ENCODE assay signal across 20 cellular contexts in the genomic region with DNA sequence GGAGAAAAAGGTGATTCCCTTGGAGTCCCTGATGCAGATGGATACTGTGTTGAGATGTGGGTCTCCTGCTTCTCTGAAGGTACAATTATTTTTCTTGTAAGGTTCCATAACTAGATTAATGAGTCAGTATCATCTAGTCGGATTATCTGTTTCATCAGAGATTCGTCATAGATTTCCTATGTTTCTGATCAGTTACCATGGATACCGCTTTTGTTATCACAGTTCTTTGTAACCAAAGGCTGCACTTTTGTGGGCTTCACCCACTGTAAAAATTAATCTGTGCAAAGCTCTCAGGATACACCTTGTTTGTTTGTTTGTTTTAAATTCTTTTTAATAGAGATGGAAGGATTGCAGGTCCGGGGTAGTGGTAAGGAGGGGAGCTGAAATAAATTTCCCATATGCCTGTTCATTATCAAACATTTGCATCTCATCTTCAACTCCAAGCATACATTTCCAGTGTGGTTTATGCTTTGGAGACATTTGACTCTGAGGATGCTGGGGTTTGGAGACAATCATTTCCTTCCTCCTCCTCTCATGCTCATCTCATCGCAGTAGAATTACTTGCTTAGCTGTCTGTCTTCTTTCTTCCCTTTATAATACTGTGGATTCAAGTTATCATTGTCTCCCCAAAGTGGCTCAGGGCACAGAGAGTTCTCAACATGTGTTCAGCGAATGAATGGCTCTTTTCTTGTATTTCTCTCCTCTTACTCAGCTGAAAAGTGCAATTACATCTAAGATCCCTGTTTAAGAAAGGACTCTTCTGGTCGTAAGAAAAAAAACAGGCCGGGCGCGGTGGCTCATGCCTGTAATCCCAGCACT. TPM values are rescaled to one million over a fixed set of nuclear protein-coding genes. Genes with fewer than 3 reads are reported as not detected.
A peak's percentile ranks its signal among the peaks of the same experiment; 100 is the strongest.
DNase-seq lines count a peak whose midpoint lies in the region; ATAC-seq, FAIRE-seq and TF ChIP-seq lines count a peak whose summit lies in the region.
"Had no signal": no experiment of that assay in that cellular context is flagged by ENCODE, and none has a peak within 500 bp of the region (broad histone marks: within the 10 kb centered on the region; RNA-seq: fewer than 3 reads in every experiment).

No MANE protein-coding gene starts in this region.

- no peaks in the 10 kb centered on the region for H3K79me2 ChIP-seq in astrocyte (ENCODE audit: insufficient read depth, low read length)

- no peak for FAIRE-seq in astrocyte (lab: Jason Lieb, UNC)
- FAIRE-seq: D721Med had no signal

- no peak for TF ChIP-seq CTCF in astrocyte (IDR thresholded peaks at IDR 0.05; ENCODE audit: insufficient read depth, low read depth, low read length)

- peak overlapping the region; percentile 42 for H3K4me2 ChIP-seq in astrocyte (ENCODE audit: low read length)

- H3K9ac ChIP-seq in astrocyte (ENCODE audit: low read length) = no peak overlapping the region

- H3K27ac ChIP-seq in astrocyte (ENCODE audit: low read depth, low read length) = no peak overlapping the region
- H3K27ac ChIP-seq: body of pancreas, upper lobe of right lung, VCaP had no signal

- H2AFZ ChIP-seq in astrocyte (ENCODE audit: low read depth, low read length) = no peak overlapping the region

- ATAC-seq in stimulated activated naive CD8-positive, alpha-beta T cell treated with anti-CD3 and anti-CD28 coated beads, Interleukin-15, Interleukin-2, amounts not matched to agents 100 U/mL and 50 U/mL, for 24 hours = peak; percentile 36
- no peak for ATAC-seq in stimulated activated naive CD8-positive, alpha-beta T cell treated with anti-CD3 and anti-CD28 coated beads, Interleukin-15, amount 100 ng/mL, for 72 hours
- ATAC-seq in GM21717 (IDR thresholded peaks at IDR 0.05; ENCODE audit: unreplicated experiment) = no peak
- ATAC-seq in HG03025 (IDR thresholded peaks at IDR 0.05; ENCODE audit: low FRiP score, unreplicated experiment) = no peak
- ATAC-seq: body of pancreas; left ventricle myocardium superior; natural killer cell treated with Interleukin-12 subunit alpha and Interleukin-12 subunit beta and Interleukin-15 and Interleukin-18, amount 100 ng/mL, for 72 hours; PC-3; right cardiac atrium; upper lobe of right lung had no signal

- H4K20me1 ChIP-seq in astrocyte (ENCODE audit: insufficient read depth, low read length) = no peaks in the 10 kb centered on the region

- H3K27me3 ChIP-seq in astrocyte (ENCODE audit: insufficient read depth, low read length) = no peaks in the 10 kb centered on the region
- H3K27me3 ChIP-seq: body of pancreas had no signal

- no peaks in the 10 kb centered on the region for H3K4me1 ChIP-seq in astrocyte (ENCODE audit: insufficient read depth, low read length)
- H3K4me1 ChIP-seq: body of pancreas, upper lobe of right lung had no signal

- H3K9me3 ChIP-seq in astrocyte (ENCODE audit: insufficient read depth, low read depth, low read length) = no peaks in the 10 kb centered on the region
- H3K9me3 ChIP-seq: body of pancreas, upper lobe of right lung had no signal

- H3K27me3 Mint-ChIP-seq in stimulated activated naive CD8-positive, alpha-beta T cell treated with anti-CD3 and anti-CD28 coated beads, Interleukin-15, amount 100 ng/mL, for 72 hours = peaks cover 29% of the 10 kb centered on the region
- H3K27me3 Mint-ChIP-seq in astrocyte (ENCODE audit: low read depth, unreplicated experiment) = no peaks in the 10 kb centered on the region

- no peaks in the 10 kb centered on the region for H3K36me3 ChIP-seq in astrocyte (ENCODE audit: insufficient read depth, low read length)
- H3K36me3 ChIP-seq: upper lobe of right lung had no signal

- no peak overlapping the region for H3K4me3 ChIP-seq in astrocyte (ENCODE audit: insufficient read depth, low read depth, low read length)
- H3K4me3 ChIP-seq: body of pancreas, upper lobe of right lung had no signal

- no peak overlapping the region for H3K4me3 Mint-ChIP-seq in stimulated activated naive CD8-positive, alpha-beta T cell treated with anti-CD3 and anti-CD28 coated beads, Interleukin-15, amount 100 ng/mL, for 72 hours
- no peak overlapping the region for H3K4me3 Mint-ChIP-seq in astrocyte (ENCODE audit: unreplicated experiment)
- H3K4me3 Mint-ChIP-seq: natural killer cell treated with Interleukin-12 subunit alpha and Interleukin-12 subunit beta and Interleukin-15 and Interleukin-18, amount 100 ng/mL, for 72 hours had no signal

- no peaks in the 10 kb centered on the region for H3K4me1 Mint-ChIP-seq in stimulated activated naive CD8-positive, alpha-beta T cell treated with anti-CD3 and anti-CD28 coated beads, Interleukin-15, amount 100 ng/mL, for 72 hours
- no peaks in the 10 kb centered on the region for H3K4me1 Mint-ChIP-seq in astrocyte (ENCODE audit: low read depth, unreplicated experiment)

- H3K36me3 Mint-ChIP-seq in astrocyte (ENCODE audit: low read depth, unreplicated experiment) = no peaks in the 10 kb centered on the region
- H3K36me3 Mint-ChIP-seq: natural killer cell treated with Interleukin-12 subunit alpha and Interleukin-12 subunit beta and Interleukin-15 and Interleukin-18, amount 100 ng/mL, for 72 hours had no signal

- no peak for DNase-seq in stimulated activated naive CD8-positive, alpha-beta T cell treated with anti-CD3 and anti-CD28 coated beads, Interleukin-15, Interleukin-2, amounts not matched to agents 100 U/mL and 50 U/mL, for 24 hours
- no peak for DNase-seq in stimulated activated naive CD8-positive, alpha-beta T cell treated with anti-CD3 and anti-CD28 coated beads, Interleukin-15, amount 100 ng/mL, for 72 hours
- DNase-seq in astrocyte (ENCODE audit: low read depth) (no peak), iris pigment epithelial cell (ENCODE audit: low read depth) (peak; percentile 38), superior temporal gyrus (ENCODE audit: extremely low spot score) (peak; percentile 12), HuH-7 (ENCODE audit: low spot score) (no peak)
- DNase-seq: activated gamma-delta T cell treated with Interleukin-2 at 50 U/mL for 16 hours; body of pancreas; left ventricle myocardium superior; NCI-H1436; NCI-H345; PC-3; right cardiac atrium; stimulated activated CD4-positive, alpha-beta T cell treated with anti-CD3 and anti-CD28 coated beads, Interleukin-4, amount 100 ng/mL, for 1 hour had no signal

- H3K9me3 Mint-ChIP-seq in stimulated activated naive CD8-positive, alpha-beta T cell treated with anti-CD3 and anti-CD28 coated beads, Interleukin-15, amount 100 ng/mL, for 72 hours = no peaks in the 10 kb centered on the region
- H3K9me3 Mint-ChIP-seq in astrocyte (ENCODE audit: unreplicated experiment) = peaks cover 7% of the 10 kb centered on the region
- H3K9me3 Mint-ChIP-seq: natural killer cell treated with Interleukin-12 subunit alpha and Interleukin-12 subunit beta and Interleukin-15 and Interleukin-18, amount 100 ng/mL, for 72 hours had no signal

- H3K27ac Mint-ChIP-seq in stimulated activated naive CD8-positive, alpha-beta T cell treated with anti-CD3 and anti-CD28 coated beads, Interleukin-15, amount 100 ng/mL, for 72 hours = no peak overlapping the region
- no peak overlapping the region for H3K27ac Mint-ChIP-seq in astrocyte (ENCODE audit: unreplicated experiment)
- H3K27ac Mint-ChIP-seq: natural killer cell treated with Interleukin-12 subunit alpha and Interleukin-12 subunit beta and Interleukin-15 and Interleukin-18, amount 100 ng/mL, for 72 hours had no signal

RNA-seq across cellular contexts. Expression of a gene that starts 33.2 kb away (rescaled TPM):
- total RNA-seq in astrocyte = 58.9 and 63.9 TPM in 2 replicates

RNA-seq across cellular contexts. Expression of a gene that starts 50.5 kb away (rescaled TPM):
- total RNA-seq in astrocyte = 69.2 and 77.6 TPM in 2 replicates

Comparison
In these comparisons a context has a peak if more than half of its experiments do, and no peak if none do; other contexts are left out.
1. DNase-seq: peak in iris pigment epithelial cell (single experiment) and superior temporal gyrus (single experiment); none in stimulated activated naive CD8-positive, alpha-beta T cell treated with anti-CD3 and anti-CD28 coated beads, Interleukin-15, Interleukin-2, amounts not matched to agents 100 U/mL and 50 U/mL, for 24 hours (single experiment), stimulated activated naive CD8-positive, alpha-beta T cell treated with anti-CD3 and anti-CD28 coated beads, Interleukin-15, amount 100 ng/mL, for 72 hours (0 of 2), astrocyte (single experiment) and HuH-7 (single experiment).